ENCODE assay signal across 8 cellular contexts in genomic region chr3:195442573-195443390, GRCh38. TPM values are rescaled to one million over a fixed set of nuclear protein-coding genes. Genes with fewer than 3 reads are reported as not detected.
A peak's percentile ranks its signal among the peaks of the same experiment; 100 is the strongest.
DNase-seq lines count a peak whose midpoint lies in the region; ATAC-seq and TF ChIP-seq lines count a peak whose summit lies in the region.

TSS of gene ACAP2 (minus strand) at chr3:195443020. CDS start at chr3:195442847, 173 bp downstream.

- H3K27me3 Mint-ChIP-seq in activated CD4-positive, alpha-beta memory T cell treated with anti-CD3 and anti-CD28 coated beads for 36 hours: no peaks in the 10 kb centered on the region

- H3K4me3 ChIP-seq in dorsolateral prefrontal cortex: peak within 1 kb of the TSS; percentile 68 to 100 (median 94)
- H3K4me3 ChIP-seq in right lobe of liver: peak within 1 kb of the TSS; percentile 93 to 96 (median 96)

- H3K27me3 ChIP-seq in dorsolateral prefrontal cortex (no peaks in the 10 kb centered on the region), right lobe of liver (no peaks in the 10 kb centered on the region)

- POLR2A ChIA-PET in activated CD4-positive, alpha-beta memory T cell treated with anti-CD3 and anti-CD28 coated beads for 36 hours (lab: Charles Lee): interaction anchor here (0.6 to 2.2 kb wide), 5 partner anchors 14 to 171 kb away, joined by 3 to 8 read pairs (median 5); partner anchors contain the start of gene XXYLT1

- no peaks in the 10 kb centered on the region for H3K9me3 Mint-ChIP-seq in activated CD4-positive, alpha-beta memory T cell treated with anti-CD3 and anti-CD28 coated beads for 36 hours

- peak within 1 kb of the TSS; percentile 92 for H3K4me3 Mint-ChIP-seq in activated CD4-positive, alpha-beta memory T cell treated with anti-CD3 and anti-CD28 coated beads for 36 hours

- intact Hi-C loops in activated CD4-positive, alpha-beta memory T cell treated with anti-CD3 and anti-CD28 coated beads for 36 hours (cut with micrococcal nuclease): loop anchor here (1.0 to 10.0 kb wide), 6 partner anchors 36 to 758 kb away; partner anchors contain the start of genes FAM43A, PPP1R2 and XXYLT1
- intact Hi-C loops in dorsolateral prefrontal cortex (cut with DNase I): loop anchor here (1.0 to 10.0 kb wide), 5 partner anchors 80 to 172 kb away; partner anchors contain the start of gene XXYLT1 (in 2 of the 2)
- intact Hi-C loops in right lobe of liver (cut with DNase I): no loop called here

- H3K27ac ChIP-seq in dorsolateral prefrontal cortex (peak within 1 kb of the TSS; percentile 57 to 99 (median 93)), right lobe of liver (peak within 1 kb of the TSS; percentile 88 to 97 (median 95))

- H3K36me3 Mint-ChIP-seq in activated CD4-positive, alpha-beta memory T cell treated with anti-CD3 and anti-CD28 coated beads for 36 hours: no peaks in the 10 kb centered on the region

- no peaks in the 10 kb centered on the region for H3K9me3 ChIP-seq in right lobe of liver

- H3K36me3 ChIP-seq in right lobe of liver: no peaks in the 10 kb centered on the region

- CTCF ChIA-PET in activated CD4-positive, alpha-beta memory T cell treated with anti-CD3 and anti-CD28 coated beads for 36 hours (lab: Charles Lee): interaction anchor here (0.5 to 4.7 kb wide), 3 partner anchors 17 to 172 kb away, joined by 3 to 49 read pairs (median 4); partner anchors contain the start of gene XXYLT1

- peaks cover 0 to 14% (median 0%) of the 10 kb centered on the region in 4 donors for H3K4me1 ChIP-seq in right lobe of liver

- 0% methylated on average over 19 of the region's 106 CpGs for WGBS in right lobe of liver (ENCODE audit: insufficient coverage, low coverage, low lambda C conversion rate, missing lambda C conversion rate)

- DNase-seq in CD1c-positive myeloid dendritic cell (ENCODE audit: extremely low spot score) (peak; percentile 100), NCI-H82 treated with DMSO at 0.1 percent for 48 hours (lab: John Stamatoyannopoulos, UW; ENCODE audit: unreplicated experiment) (peak; percentile 98), dorsolateral prefrontal cortex (peak; percentile 99 to 100 (median 100)), right lobe of liver (peak; percentile 100)
- DNase-seq in activated CD4-positive, alpha-beta memory T cell treated with anti-CD3 and anti-CD28 coated beads for 36 hours: peak; percentile 99
- DNase-seq in stimulated activated CD4-positive, alpha-beta T cell treated with anti-CD3 and anti-CD28 coated beads, Interleukin-4, amount 100 ng/mL, for 4 hours: peak; percentile 99 to 100

- peaks cover 39% of the 10 kb centered on the region for H3K4me1 Mint-ChIP-seq in activated CD4-positive, alpha-beta memory T cell treated with anti-CD3 and anti-CD28 coated beads for 36 hours (ENCODE audit: low read depth)

- ATAC-seq in GM19438 (IDR thresholded peaks at IDR 0.05; ENCODE audit: low read depth, unreplicated experiment): peak; percentile 90
- ATAC-seq in HG03575 (IDR thresholded peaks at IDR 0.05; ENCODE audit: extremely low read depth, insufficient number of reproducible peaks, low FRiP score, unreplicated experiment): peak; percentile 64
- ATAC-seq in right lobe of liver: peak; percentile 96 to 98 (median 96)

- H3K27ac Mint-ChIP-seq in activated CD4-positive, alpha-beta memory T cell treated with anti-CD3 and anti-CD28 coated beads for 36 hours: peak within 1 kb of the TSS; percentile 91

- TF ChIP-seq CTCF in dorsolateral prefrontal cortex (IDR thresholded peaks at IDR 0.05 in 54 of 56, conservative IDR thresholded peaks at IDR 0.05 in 2 of 56; ENCODE audit: low read depth in 1 of 56, partially characterized antibody in 56 of 56): peak in 12 of 56 donors; percentile 4 to 45 (median 14)
- TF ChIP-seq CTCF in right lobe of liver (IDR thresholded peaks at IDR 0.05): no peak

- TF ChIP-seq POLR2A in right lobe of liver (IDR thresholded peaks at IDR 0.05): peak; percentile 98

RNA-seq across cellular contexts. Expression of gene ACAP2, which starts in this region (rescaled TPM):
- total RNA-seq in activated CD4-positive, alpha-beta memory T cell treated with anti-CD3 and anti-CD28 coated beads for 36 hours: 10 to 100 TPM; 45.0 to 47.0 TPM
- 100 to 1,000 TPM in 35 of 120 experiments, 10 to 100 TPM in 85; 71.1 to 126 (median 94.7) TPM for total RNA-seq in dorsolateral prefrontal cortex
- total RNA-seq in right lobe of liver: 10 to 100 TPM; 15.1 to 21.7 (median 18.5) TPM

Comparison
In these comparisons a context has a peak if more than half of its experiments do, and no peak if none do; other contexts are left out.
1. Peak in every context shown above with its lines: DNase-seq, ATAC-seq, H3K4me3 ChIP-seq and H3K27ac ChIP-seq.
2. intact Hi-C loops: an anchor here in activated CD4-positive, alpha-beta memory T cell treated with anti-CD3 and anti-CD28 coated beads for 36 hours (1.0 to 10.0 kb wide) and dorsolateral prefrontal cortex (1.0 to 10.0 kb wide); none called in right lobe of liver.